In the genomic region with DNA sequence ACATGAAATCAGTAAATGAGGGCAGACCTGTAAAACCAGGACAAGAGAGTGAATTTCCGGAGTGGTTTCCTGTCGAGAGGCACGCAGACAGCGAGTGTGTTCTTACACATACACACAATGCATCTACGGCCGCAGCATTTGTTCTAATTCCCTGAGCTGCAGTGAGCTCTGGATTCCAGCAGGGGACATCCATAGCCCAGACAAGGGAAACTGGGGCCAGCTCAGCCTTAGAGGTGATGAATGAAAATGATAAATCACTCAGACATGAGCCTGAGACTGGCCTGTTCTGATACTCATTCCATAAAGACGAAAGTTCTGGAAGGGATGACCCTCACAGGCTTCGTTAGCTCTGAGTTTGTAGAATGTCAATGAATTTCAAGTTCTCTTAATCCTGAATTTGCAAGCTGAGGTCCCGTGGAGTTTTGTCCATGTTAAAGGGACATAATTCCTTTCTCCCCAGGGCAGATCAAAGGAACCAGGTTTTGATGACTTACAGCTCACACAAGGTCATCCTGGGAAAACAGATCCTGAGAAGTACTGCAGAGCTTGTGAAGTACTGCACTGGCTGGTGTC, we compare ENCODE assay signal across 7 cellular contexts.
DNase-seq lines count a peak whose midpoint lies in the region; ATAC-seq, FAIRE-seq and TF ChIP-seq lines count a peak whose summit lies in the region.

No MANE protein-coding gene starts in this region.

- no peaks in the 10 kb centered on the region for H3K79me2 ChIP-seq in K562 (ENCODE audit: control insufficient read depth, insufficient read depth, low read length)

- FAIRE-seq in K562 (lab: Jason Lieb, UNC) = peak; percentile 80

- peak; percentile 88 for ATAC-seq in GM21515 (IDR thresholded peaks at IDR 0.05; ENCODE audit: unreplicated experiment)
- ATAC-seq in K562 = peak; percentile 93

- H4K20me1 ChIP-seq in K562 (replicated peaks; ENCODE audit: control insufficient read depth, insufficient read depth, low read length) = no peaks in the 10 kb centered on the region

- no peak overlapping the region for H3K9ac ChIP-seq in K562 (ENCODE audit: insufficient read depth in 1 of 2, low read depth in 2 of 2, low read length in 2 of 2)

- no peak overlapping the region for H3K4me2 ChIP-seq in K562 (ENCODE audit: insufficient read depth, low read length)

- in situ Hi-C loops in K562 (cut with MboI) = no loop called here

- DNase-seq in GM06990 (ENCODE audit: extremely low read depth, insufficient read length) (no peak), HPDE6-E6E7 (ENCODE audit: extremely low spot score) (peak; percentile 78), NCI-H82 (lab: John Stamatoyannopoulos, UW) (peak; percentile 92), K562 (ENCODE audit: extremely low read depth in 1 of 4, low spot score in 3 of 4) (peak; percentile 13 to 54 (median 34)), iPS-NIHi11 (ENCODE audit: low spot score) (peak; percentile 81)
- peak; percentile 4 to 11 for DNase-seq in stimulated activated CD4-positive, alpha-beta T cell treated with anti-CD3 and anti-CD28 coated beads, Interleukin-4, amount 100 ng/mL, for 48 hours (ENCODE audit: low read depth in 2 of 2)

- BruUV-seq in K562 (replicated peaks; lab: Mats Ljungman, UMichigan) = no TSS peak

- peak; percentile 83 for TF ChIP-seq CTCF in GM06990 (IDR thresholded peaks at IDR 0.05; ENCODE audit: insufficient read depth, low read length, poor library complexity, severe bottlenecking)
- peak; percentile 61 to 79 (median 77) for TF ChIP-seq CTCF in K562 (IDR thresholded peaks at IDR 0.05 in 2 of 3, conservative IDR thresholded peaks at IDR 0.05 in 1 of 3; ENCODE audit: insufficient read depth in 2 of 3, low read depth in 1 of 3, low read length in 3 of 3)

- WGBS in K562 (ENCODE audit: insufficient coverage, low coverage, missing lambda C conversion rate) = 1% methylated on average over 9 of the region's 9 CpGs

- intact Hi-C loops in K562 (cut with micrococcal nuclease) = loop anchor here (1.0 to 10.0 kb wide), 3 partner anchors 307 to 1573 kb away; no protein-coding TSS in a partner anchor

- no peak overlapping the region for H2AFZ ChIP-seq in K562 (ENCODE audit: low read depth, low read length)

- no peak overlapping the region for H3K4me3 ChIP-seq in GM06990 (replicated peaks; ENCODE audit: low read depth, low read length)
- no peak overlapping the region for H3K4me3 ChIP-seq in K562

- no peaks in the 10 kb centered on the region for H3K4me1 ChIP-seq in K562 (replicated peaks in 1 of 2; ENCODE audit: control insufficient read depth in 2 of 2, insufficient read depth in 2 of 2, low read length in 2 of 2)

- TF ChIP-seq RAD21 in K562 (CRISPR knock-in tag; conservative IDR thresholded peaks at IDR 0.05 in 1 of 2, IDR thresholded peaks at IDR 0.05 in 1 of 2) = peak; percentile 88 to 90

- H3K27ac ChIP-seq in K562 (ENCODE audit: extremely low read depth, low read depth, low read length) = no peak overlapping the region

- no peaks in the 10 kb centered on the region for H3K9me3 ChIP-seq in K562 (replicated peaks; ENCODE audit: control insufficient read depth, insufficient read depth, low read depth, low read length)

- H3K9me1 ChIP-seq in K562 (ENCODE audit: control insufficient read depth, insufficient read depth, low read length) = no peaks in the 10 kb centered on the region

- no peak for TF ChIP-seq POLR2A in K562 (conservative IDR thresholded peaks at IDR 0.05)

- TF ChIP-seq EP300 in K562 (IDR thresholded peaks at IDR 0.05; ENCODE audit: low read length) = no peak

- POLR2A ChIA-PET in K562 (lab: Yijun Ruan, JAX) = interaction anchor here (0.6 to 1.2 kb wide), 3 partner anchors 22 to 731 kb away, joined by 3 read pairs; no protein-coding TSS in a partner anchor

- H3K27me3 ChIP-seq in GM06990 (replicated peaks; ENCODE audit: control insufficient read depth, insufficient read depth, low read length) (no peaks in the 10 kb centered on the region), K562 (ENCODE audit: control insufficient read depth in 2 of 2, insufficient read depth in 2 of 2, low read length in 2 of 2) (no peaks in the 10 kb centered on the region)

- H3K36me3 ChIP-seq in GM06990 (ENCODE audit: control insufficient read depth, insufficient read depth, low read length) (no peaks in the 10 kb centered on the region), K562 (ENCODE audit: control insufficient read depth, insufficient read depth, low read length) (no peaks in the 10 kb centered on the region)

- CTCF ChIA-PET in K562 (lab: Yijun Ruan, JAX; ENCODE audit: low intra/inter-chr PET ratio) = no interaction called here

TF ChIP-seq in K562, 482 proteins besides CTCF, POLR2A, EP300 and RAD21 (continues in another document):
- TF ChIP-seq NUFIP1 (IDR thresholded peaks at IDR 0.05; ENCODE audit: partially characterized antibody) (no peak), SOX6 (IDR thresholded peaks at IDR 0.05) (no peak), SMARCB1 (IDR thresholded peaks at IDR 0.05; ENCODE audit: insufficient read length, low read depth) (no peak), POLR2B (IDR thresholded peaks at IDR 0.05; ENCODE audit: low read depth, partially characterized antibody) (no peak), TOE1 (IDR thresholded peaks at IDR 0.05; ENCODE audit: borderline replicate concordance) (no peak), TOE1 (CRISPR knock-in tag; IDR thresholded peaks at IDR 0.05; ENCODE audit: borderline replicate concordance, low read depth) (no peak), CTBP1 (IDR thresholded peaks at IDR 0.05; ENCODE audit: borderline replicate concordance) (no peak), ZNF766 (CRISPR knock-in tag; conservative IDR thresholded peaks at IDR 0.05) (no peak), SIN3A (IDR thresholded peaks at IDR 0.05; ENCODE audit: borderline replicate concordance in 2 of 2, control insufficient read depth in 1 of 2, low read depth in 2 of 2, low read length in 2 of 2) (no peak), STAG1 (CRISPR knock-in tag; IDR thresholded peaks at IDR 0.05; ENCODE audit: borderline replicate concordance) (peak; percentile 81), CHD2 (IDR thresholded peaks at IDR 0.05; ENCODE audit: low read depth, low read length) (no peak)
- TF ChIP-seq, protein P1, sequence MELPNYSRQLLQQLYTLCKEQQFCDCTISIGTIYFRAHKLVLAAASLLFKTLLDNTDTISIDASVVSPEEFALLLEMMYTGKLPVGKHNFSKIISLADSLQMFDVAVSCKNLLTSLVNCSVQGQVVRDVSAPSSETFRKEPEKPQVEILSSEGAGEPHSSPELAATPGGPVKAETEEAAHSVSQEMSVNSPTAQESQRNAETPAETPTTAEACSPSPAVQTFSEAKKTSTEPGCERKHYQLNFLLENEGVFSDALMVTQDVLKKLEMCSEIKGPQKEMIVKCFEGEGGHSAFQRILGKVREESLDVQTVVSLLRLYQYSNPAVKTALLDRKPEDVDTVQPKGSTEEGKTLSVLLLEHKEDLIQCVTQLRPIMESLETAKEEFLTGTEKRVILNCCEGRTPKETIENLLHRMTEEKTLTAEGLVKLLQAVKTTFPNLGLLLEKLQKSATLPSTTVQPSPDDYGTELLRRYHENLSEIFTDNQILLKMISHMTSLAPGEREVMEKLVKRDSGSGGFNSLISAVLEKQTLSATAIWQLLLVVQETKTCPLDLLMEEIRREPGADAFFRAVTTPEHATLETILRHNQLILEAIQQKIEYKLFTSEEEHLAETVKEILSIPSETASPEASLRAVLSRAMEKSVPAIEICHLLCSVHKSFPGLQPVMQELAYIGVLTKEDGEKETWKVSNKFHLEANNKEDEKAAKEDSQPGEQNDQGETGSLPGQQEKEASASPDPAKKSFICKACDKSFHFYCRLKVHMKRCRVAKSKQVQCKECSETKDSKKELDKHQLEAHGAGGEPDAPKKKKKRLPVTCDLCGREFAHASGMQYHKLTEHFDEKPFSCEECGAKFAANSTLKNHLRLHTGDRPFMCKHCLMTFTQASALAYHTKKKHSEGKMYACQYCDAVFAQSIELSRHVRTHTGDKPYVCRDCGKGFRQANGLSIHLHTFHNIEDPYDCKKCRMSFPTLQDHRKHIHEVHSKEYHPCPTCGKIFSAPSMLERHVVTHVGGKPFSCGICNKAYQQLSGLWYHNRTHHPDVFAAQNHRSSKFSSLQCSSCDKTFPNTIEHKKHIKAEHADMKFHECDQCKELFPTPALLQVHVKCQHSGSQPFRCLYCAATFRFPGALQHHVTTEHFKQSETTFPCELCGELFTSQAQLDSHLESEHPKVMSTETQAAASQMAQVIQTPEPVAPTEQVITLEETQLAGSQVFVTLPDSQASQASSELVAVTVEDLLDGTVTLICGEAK (IDR thresholded peaks at IDR 0.05) = no peak
- TF ChIP-seq, protein P1 (CRISPR knock-in tag; IDR thresholded peaks at IDR 0.05) = no peak
